27 cellular contexts compared by ENCODE assay signal in genomic region chrX:69258893-69259292, GRCh38.
"Had no signal": no experiment of that assay in that cellular context is flagged by ENCODE, and none has a peak within 500 bp of the region (broad histone marks: within the 10 kb centered on the region; RNA-seq: fewer than 3 reads in every experiment).

No MANE protein-coding gene starts in this region.

- H3K4me1 Mint-ChIP-seq: naive thymus-derived CD8-positive, alpha-beta T cell; stimulated activated memory B cell treated with anti-CD40 and anti-IgM and Interleukin-4, amounts not matched to agents 10 μg/mL and 1 μg/mL and 100 μg/mL, for 72 hours; stimulated activated naive CD8-positive, alpha-beta T cell treated with anti-CD3 and anti-CD28 coated beads, Interleukin-15, amount 100 ng/mL, for 72 hours had no signal

- DNase-seq: naive thymus-derived CD8-positive, alpha-beta T cell; nephron progenitor cell; occipital lobe; ovary; psoas muscle; right cardiac atrium; spleen; stimulated activated CD4-positive, alpha-beta T cell treated with anti-CD3 and anti-CD28 coated beads, Interleukin-12 subunit alpha, Interleukin-12 subunit beta, amount 100 ng/mL, for 4 hours; stimulated activated CD4-positive, alpha-beta T cell treated with anti-CD3 and anti-CD28 coated beads, Interleukin-1b, Interleukin-23, amount 100 ng/mL, for 48 hours; stimulated activated CD4-positive, alpha-beta T cell treated with anti-CD3 and anti-CD28 coated beads, Interleukin-4, amount 100 ng/mL, for 1 hour; stimulated activated CD4-positive, alpha-beta T cell treated with anti-CD3 and anti-CD28 coated beads, Interleukin-4, amount 100 ng/mL, for 4 hours; stimulated activated CD8-positive, alpha-beta memory T cell treated with anti-CD3 and anti-CD28 coated beads, Interleukin-4, amount 100 ng/mL, for 48 hours; stimulated activated naive CD4-positive, alpha-beta T cell; stimulated activated naive CD8-positive, alpha-beta T cell treated with anti-CD3 and anti-CD28 coated beads, Interleukin-15, amount 100 ng/mL, for 72 hours; stimulated activated naive CD8-positive, alpha-beta T cell treated with anti-CD3 and anti-CD28 coated beads, Interleukin-15, Interleukin-2, amounts not matched to agents 100 U/mL and 50 U/mL, for 24 hours; substantia nigra; testis; tibial artery; transverse colon; upper lobe of right lung; uterus had no signal

- ATAC-seq: naive thymus-derived CD8-positive, alpha-beta T cell; natural killer cell treated with Interleukin-12 subunit alpha and Interleukin-12 subunit beta and Interleukin-15 and Interleukin-18, amount 100 ng/mL, for 72 hours; psoas muscle; right cardiac atrium; sciatic nerve; stimulated activated memory B cell treated with anti-CD40 and anti-IgM and Interleukin-4, amounts not matched to agents 10 μg/mL and 1 μg/mL and 100 μg/mL, for 72 hours; stimulated activated naive CD8-positive, alpha-beta T cell treated with anti-CD3 and anti-CD28 coated beads, Interleukin-15, amount 100 ng/mL, for 72 hours; stimulated activated naive CD8-positive, alpha-beta T cell treated with anti-CD3 and anti-CD28 coated beads, Interleukin-15, Interleukin-2, amounts not matched to agents 100 U/mL and 50 U/mL, for 24 hours; upper lobe of right lung had no signal

- H3K27ac Mint-ChIP-seq: naive thymus-derived CD8-positive, alpha-beta T cell; natural killer cell treated with Interleukin-12 subunit alpha and Interleukin-12 subunit beta and Interleukin-15 and Interleukin-18, amount 100 ng/mL, for 72 hours; nephron progenitor cell; neural progenitor cell; progenitor cell of endocrine pancreas; stimulated activated memory B cell treated with anti-CD40 and anti-IgM and Interleukin-4, amounts not matched to agents 10 μg/mL and 1 μg/mL and 100 μg/mL, for 72 hours; type B pancreatic cell had no signal

- H3K4me3 Mint-ChIP-seq: naive thymus-derived CD8-positive, alpha-beta T cell; natural killer cell treated with Interleukin-12 subunit alpha and Interleukin-12 subunit beta and Interleukin-15 and Interleukin-18, amount 100 ng/mL, for 72 hours; nephron progenitor cell; neural progenitor cell; stimulated activated memory B cell treated with anti-CD40 and anti-IgM and Interleukin-4, amounts not matched to agents 10 μg/mL and 1 μg/mL and 100 μg/mL, for 72 hours; stimulated activated naive CD8-positive, alpha-beta T cell treated with anti-CD3 and anti-CD28 coated beads, Interleukin-15, amount 100 ng/mL, for 72 hours; type B pancreatic cell had no signal

- H3K9me3 Mint-ChIP-seq: naive thymus-derived CD8-positive, alpha-beta T cell; natural killer cell treated with Interleukin-12 subunit alpha and Interleukin-12 subunit beta and Interleukin-15 and Interleukin-18, amount 100 ng/mL, for 72 hours; stimulated activated memory B cell treated with anti-CD40 and anti-IgM and Interleukin-4, amounts not matched to agents 10 μg/mL and 1 μg/mL and 100 μg/mL, for 72 hours; stimulated activated naive CD8-positive, alpha-beta T cell treated with anti-CD3 and anti-CD28 coated beads, Interleukin-15, amount 100 ng/mL, for 72 hours had no signal

- H3K36me3 Mint-ChIP-seq: natural killer cell treated with Interleukin-12 subunit alpha and Interleukin-12 subunit beta and Interleukin-15 and Interleukin-18, amount 100 ng/mL, for 72 hours; neural progenitor cell; stimulated activated memory B cell treated with anti-CD40 and anti-IgM and Interleukin-4, amounts not matched to agents 10 μg/mL and 1 μg/mL and 100 μg/mL, for 72 hours; type B pancreatic cell had no signal
